Comparison of ENCODE assay signal across 15 cellular contexts in the genomic region with DNA sequence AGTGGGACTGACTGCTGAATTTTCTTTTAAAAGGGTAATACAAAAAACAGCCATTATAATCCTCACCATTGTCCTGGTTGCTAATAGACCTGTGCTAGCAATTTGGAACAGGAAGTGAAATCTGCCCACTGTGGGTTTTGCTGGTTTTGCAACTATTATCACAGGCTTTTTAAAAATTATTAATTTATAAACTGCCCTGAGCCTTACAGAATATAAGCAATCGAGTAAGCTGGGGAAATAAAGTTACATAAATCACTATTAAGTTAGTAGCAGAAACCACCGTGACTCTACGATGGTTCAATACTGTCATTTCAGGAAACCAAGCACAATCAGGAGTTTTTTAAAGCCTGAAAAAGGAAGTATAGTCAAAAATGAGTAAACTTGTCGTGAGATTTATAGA.
DNase-seq lines count a peak whose midpoint lies in the region; ATAC-seq, FAIRE-seq and TF ChIP-seq lines count a peak whose summit lies in the region.
"Had no signal": no experiment of that assay in that cellular context is flagged by ENCODE, and none has a peak within 500 bp of the region (broad histone marks: within the 10 kb centered on the region; RNA-seq: fewer than 3 reads in every experiment).

No MANE protein-coding gene starts in this region.

- H3K27me3 ChIP-seq in OCI-LY3 (ENCODE audit: low read depth, low read length): no peaks in the 10 kb centered on the region
- H3K27me3 ChIP-seq: gastroesophageal sphincter, right lobe of liver had no signal

- no peak for FAIRE-seq in RCC 7860 (lab: Jason Lieb, UNC)

- H3K4me2 ChIP-seq in OCI-LY3 (ENCODE audit: low read length): peak overlapping the region; percentile 55

- H3K9me3 ChIP-seq in OCI-LY3 (ENCODE audit: insufficient read depth, low read length): no peaks in the 10 kb centered on the region
- H3K9me3 ChIP-seq: gastroesophageal sphincter, right lobe of liver had no signal

- no peaks in the 10 kb centered on the region for H3K36me3 ChIP-seq in OCI-LY3 (replicated peaks; ENCODE audit: low read depth, low read length)
- H3K36me3 ChIP-seq: gastroesophageal sphincter, right lobe of liver had no signal

- no peaks in the 10 kb centered on the region for H4K20me1 ChIP-seq in OCI-LY3 (ENCODE audit: insufficient read depth, low read length)

- intact Hi-C loops in head of caudate nucleus (cut with DNase I): no loop called here

- H3K79me2 ChIP-seq in OCI-LY3 (ENCODE audit: low read length): no peaks in the 10 kb centered on the region

- peaks cover 24% of the 10 kb centered on the region for H3K4me1 ChIP-seq in OCI-LY3 (ENCODE audit: low read length)
- H3K4me1 ChIP-seq: gastroesophageal sphincter, right lobe of liver had no signal

- peak overlapping the region; percentile 17; the same call in 1 of the 2 replicates for H3K9ac ChIP-seq in OCI-LY3 (ENCODE audit: low read length)

- ATAC-seq in GM18511 (IDR thresholded peaks at IDR 0.05; ENCODE audit: unreplicated experiment) (peak; percentile 91), GM21515 (IDR thresholded peaks at IDR 0.05; ENCODE audit: unreplicated experiment) (peak; percentile 75), HG03097 (IDR thresholded peaks at IDR 0.05; ENCODE audit: low FRiP score, unreplicated experiment) (peak; percentile 95)
- ATAC-seq: gastroesophageal sphincter, T-helper 17 cell had no signal

- DNase-seq in head of caudate nucleus (no peak), RCC 7860 (ENCODE audit: low spot score) (no peak), NCI-H2107 (lab: John Stamatoyannopoulos, UW) (no peak), AG20443 (ENCODE audit: low spot score) (no peak)
- DNase-seq: activated T-cell treated with anti-CD3 and anti-CD28 coated beads, Interleukin-2, amount 50 U/mL, for 72 hours; mesenchymal stem cell; NCI-H524; right lobe of liver; T-helper 17 cell had no signal

- peak overlapping the region; percentile 28 for H3K27ac ChIP-seq in OCI-LY3 (ENCODE audit: low read length)
- H3K27ac ChIP-seq: C4-2B, gastroesophageal sphincter had no signal

- H3K4me3 ChIP-seq in OCI-LY3 (ENCODE audit: low read length): peak overlapping the region; percentile 23
- H3K4me3 ChIP-seq: gastroesophageal sphincter, right lobe of liver had no signal

- no peak for TF ChIP-seq CTCF in OCI-LY3 (IDR thresholded peaks at IDR 0.05; ENCODE audit: low read depth, low read length)

- H2AFZ ChIP-seq in OCI-LY3 (ENCODE audit: low read depth, low read length): no peak overlapping the region
